ENCODE assay signal across 9 cellular contexts in the genomic region with DNA sequence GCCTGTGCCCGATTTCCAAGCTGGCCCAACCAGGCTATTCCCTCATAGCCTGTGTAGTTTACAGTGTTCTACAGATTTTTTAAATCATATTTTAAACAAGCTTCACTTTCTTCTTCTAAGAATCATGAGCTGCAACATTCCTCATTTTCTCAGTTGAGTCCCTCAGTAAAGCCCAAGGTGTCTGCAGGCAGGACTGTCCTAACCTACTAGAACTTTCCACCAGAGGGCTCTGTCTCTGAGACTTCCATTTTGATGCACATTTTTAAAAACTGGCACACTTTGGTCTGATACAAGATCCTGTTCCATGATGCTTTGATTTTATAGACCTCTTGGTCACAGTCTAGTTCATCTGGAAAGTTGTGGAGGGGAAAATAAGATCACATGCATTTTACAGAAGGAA. TPM values are rescaled to one million over a fixed set of nuclear protein-coding genes. Genes with fewer than 3 reads are reported as not detected.
DNase-seq lines count a peak whose midpoint lies in the region; TF ChIP-seq lines count a peak whose summit lies in the region.
"Had no signal": no experiment of that assay in that cellular context is flagged by ENCODE, and none has a peak within 500 bp of the region (broad histone marks: within the 10 kb centered on the region; RNA-seq: fewer than 3 reads in every experiment).

No MANE protein-coding gene starts in this region.

- DNase-seq in DMS79 treated with DMSO at 0.1 percent for 48 hours (lab: John Stamatoyannopoulos, UW), result peak; percentile 2
- DNase-seq in DMS79 (lab: John Stamatoyannopoulos, UW), result no peak
- no peak for DNase-seq in LNCaP clone FGC (ENCODE audit: low read depth)
- no peak for DNase-seq in astrocyte of the spinal cord (ENCODE audit: low read depth, low spot score)
- peak; percentile 11 for DNase-seq in myocyte (ENCODE audit: low read depth)
- DNase-seq in NCI-H524 treated with DMSO at 0.1 percent for 48 hours (lab: John Stamatoyannopoulos, UW), result no peak
- no peak for DNase-seq in SHP77 treated with DMSO at 0.1 percent for 48 hours (lab: John Stamatoyannopoulos, UW)
- DNase-seq in activated gamma-delta T cell (lab: John Stamatoyannopoulos, UW), result no peak

- in situ Hi-C loops in astrocyte of the spinal cord (cut with HindIII; ENCODE audit: low sequenced_read_pairs), result no loop called here

- H3K4me3 ChIP-seq in LNCaP clone FGC (ENCODE audit: low read depth, low read length) (no peak overlapping the region), astrocyte of the spinal cord (ENCODE audit: low read depth, low read length) (no peak overlapping the region)

- peak; percentile 34; the same call in 1 of the 2 replicates for TF ChIP-seq CTCF in LNCaP clone FGC (IDR thresholded peaks at IDR 0.05; ENCODE audit: control insufficient read depth, extremely low read depth, insufficient read depth)
- TF ChIP-seq CTCF in astrocyte of the spinal cord (IDR thresholded peaks at IDR 0.05; ENCODE audit: low read depth, low read length), result peak; percentile 31

RNA-seq across cellular contexts. Expression of gene SLAMF6, which starts 21.6 kb away (rescaled TPM):
- total RNA-seq in myocyte, result not detected in 2 replicates
- not detected for polyA plus RNA-seq in myocyte (2012)
- total RNA-seq: pulmonary artery endothelial cell had no signal

RNA-seq across cellular contexts. Expression of gene CD84, which starts 34.6 kb away (rescaled TPM):
- not detected in 2 replicates for total RNA-seq in myocyte
- not detected for polyA plus RNA-seq in myocyte (2012)
- total RNA-seq: pulmonary artery endothelial cell had no signal

Comparison
In these comparisons a context has a peak if more than half of its experiments do, and no peak if none do; other contexts are left out.
1. DNase-seq: peak in DMS79 treated with DMSO at 0.1 percent for 48 hours (single experiment) and myocyte (single experiment); none in DMS79 (single experiment), LNCaP clone FGC (single experiment), astrocyte of the spinal cord (single experiment), NCI-H524 treated with DMSO at 0.1 percent for 48 hours (single experiment), SHP77 treated with DMSO at 0.1 percent for 48 hours (single experiment) and activated gamma-delta T cell (single experiment).